In genomic region chr17:4573682-4574081, GRCh38 we compare ENCODE assay signal across 8 cellular contexts. TPM values are rescaled to one million over a fixed set of nuclear protein-coding genes. Genes with fewer than 3 reads are reported as not detected.
DNase-seq lines count a peak whose midpoint lies in the region; ATAC-seq lines count a peak whose summit lies in the region.

No MANE protein-coding gene starts in this region.

- H3K23ac ChIP-seq in mesenchymal stem cell (ENCODE audit: low read length in 2 of 2) = no peak overlapping the region

- no peaks in the 10 kb centered on the region for H3K27me3 Mint-ChIP-seq in activated T-helper 17 cell treated with anti-CD3 and anti-CD28 coated beads, Interleukin-2, amount 50 U/mL, for 72 hours

- H2AFZ ChIP-seq in mesenchymal stem cell (ENCODE audit: low read depth, low read length) = no peak overlapping the region

- no peak overlapping the region for H4K91ac ChIP-seq in mesenchymal stem cell (ENCODE audit: low read length)

- no peak overlapping the region for H3K18ac ChIP-seq in mesenchymal stem cell (ENCODE audit: low read depth in 1 of 2, low read length in 2 of 2)

- no peak overlapping the region for H3K4me3 ChIP-seq in mesenchymal stem cell (ENCODE audit: insufficient read depth in 1 of 2, low read depth in 1 of 2, low read length in 2 of 2)

- no peak overlapping the region for H2AK5ac ChIP-seq in mesenchymal stem cell (ENCODE audit: low read length, severe bottlenecking)

- ATAC-seq in activated T-helper 17 cell treated with anti-CD3 and anti-CD28 coated beads, Interleukin-2, amount 50 U/mL, for 72 hours (replicated peaks) = peak; percentile 100
- ATAC-seq in HG03025 (IDR thresholded peaks at IDR 0.05; ENCODE audit: low FRiP score, unreplicated experiment) = no peak
- no peak for ATAC-seq in GM19452 (IDR thresholded peaks at IDR 0.05; ENCODE audit: unreplicated experiment)

- H3K4me3 Mint-ChIP-seq in activated T-helper 17 cell treated with anti-CD3 and anti-CD28 coated beads, Interleukin-2, amount 50 U/mL, for 72 hours = peak overlapping the region; percentile 41

- no peak overlapping the region for H3K27ac ChIP-seq in mesenchymal stem cell (ENCODE audit: low read length, poor library complexity, severe bottlenecking)

- H3K9me3 Mint-ChIP-seq in activated T-helper 17 cell treated with anti-CD3 and anti-CD28 coated beads, Interleukin-2, amount 50 U/mL, for 72 hours = no peaks in the 10 kb centered on the region

- H3K14ac ChIP-seq in mesenchymal stem cell (ENCODE audit: low read length in 2 of 2) = peak overlapping the region in 1 of 2 experiments; percentile 89

- peak overlapping the region; percentile 63 for H3K27ac Mint-ChIP-seq in activated T-helper 17 cell treated with anti-CD3 and anti-CD28 coated beads, Interleukin-2, amount 50 U/mL, for 72 hours

- no peak overlapping the region for H2BK12ac ChIP-seq in mesenchymal stem cell (ENCODE audit: low read length in 2 of 2)

- peaks cover 10% of the 10 kb centered on the region for H3K4me1 ChIP-seq in mesenchymal stem cell (ENCODE audit: control insufficient read depth, insufficient read depth, low read depth, low read length)

- H3K9ac ChIP-seq in mesenchymal stem cell (ENCODE audit: low read length) = no peak overlapping the region

- 69% methylated on average over 6 of the region's 7 CpGs for WGBS in mesenchymal stem cell

- H3K27me3 ChIP-seq in mesenchymal stem cell (ENCODE audit: control insufficient read depth in 1 of 2, insufficient read depth in 1 of 2, low read length in 2 of 2) = peaks cover 42 to 47% of the 10 kb centered on the region in 2 experiments

- no peaks in the 10 kb centered on the region for H3K36me3 ChIP-seq in mesenchymal stem cell (ENCODE audit: control insufficient read depth in 1 of 2, insufficient read depth in 2 of 2, low read depth in 1 of 2, low read length in 2 of 2)

- peaks cover 11% of the 10 kb centered on the region for H3K4me1 Mint-ChIP-seq in activated T-helper 17 cell treated with anti-CD3 and anti-CD28 coated beads, Interleukin-2, amount 50 U/mL, for 72 hours

- H2BK5ac ChIP-seq in mesenchymal stem cell (ENCODE audit: low read depth, low read length, poor library complexity, severe bottlenecking) = no peak overlapping the region

- no peak overlapping the region for H4K8ac ChIP-seq in mesenchymal stem cell (ENCODE audit: low read length)

- H3K4me2 ChIP-seq in mesenchymal stem cell (ENCODE audit: low read length, poor library complexity, severe bottlenecking) = no peak overlapping the region

- H2BK15ac ChIP-seq in mesenchymal stem cell (ENCODE audit: low read depth, poor library complexity, severe bottlenecking) = no peak overlapping the region

- H3K4ac ChIP-seq in mesenchymal stem cell (ENCODE audit: low read depth in 1 of 2, low read length in 2 of 2) = no peak overlapping the region

- H3K36me3 Mint-ChIP-seq in activated T-helper 17 cell treated with anti-CD3 and anti-CD28 coated beads, Interleukin-2, amount 50 U/mL, for 72 hours (ENCODE audit: low read depth) = no peaks in the 10 kb centered on the region

- no peak overlapping the region for H2BK120ac ChIP-seq in mesenchymal stem cell (ENCODE audit: low read depth, low read length)

- no peaks in the 10 kb centered on the region for H3K9me3 ChIP-seq in mesenchymal stem cell (ENCODE audit: control insufficient read depth, low read length)

- DNase-seq in SW480 (ENCODE audit: low spot score) = peak; percentile 28
- DNase-seq in mesenchymal stem cell = peak; percentile 39
- DNase-seq in stimulated activated CD8-positive, alpha-beta memory T cell treated with anti-CD3 and anti-CD28 coated beads, Interleukin-4, amount 100 ng/mL, for 24 hours (ENCODE audit: low read depth) = peak; percentile 45
- DNase-seq in cerebellum (ENCODE audit: low spot score) = no peak
- no peak for DNase-seq in NCI-H2196 (lab: John Stamatoyannopoulos, UW; ENCODE audit: unreplicated experiment)

- H3K79me1 ChIP-seq in mesenchymal stem cell (replicated peaks; ENCODE audit: low read length, poor library complexity, severe bottlenecking) = no peaks in the 10 kb centered on the region

RNA-seq across cellular contexts. Expression of gene SMTNL2, which starts 10.6 kb away (rescaled TPM):
- total RNA-seq in activated T-helper 17 cell treated with anti-CD3 and anti-CD28 coated beads, Interleukin-2, amount 50 U/mL, for 72 hours = not detected
- polyA plus RNA-seq in mesenchymal stem cell (2013, experiment 1 of 2) = 0.12 TPM
- 0.18 TPM for polyA plus RNA-seq in mesenchymal stem cell (2013, experiment 2 of 2)
- 5.6 TPM for total RNA-seq in cerebellum

RNA-seq across cellular contexts. Expression of gene GGT6, which starts 13.3 kb away (rescaled TPM):
- total RNA-seq in activated T-helper 17 cell treated with anti-CD3 and anti-CD28 coated beads, Interleukin-2, amount 50 U/mL, for 72 hours = not detected
- not detected for polyA plus RNA-seq in mesenchymal stem cell (2013, experiment 1 of 2)
- not detected for polyA plus RNA-seq in mesenchymal stem cell (2013, experiment 2 of 2)
- total RNA-seq in cerebellum = not detected

RNA-seq across cellular contexts. Expression of gene MYBBP1A, which starts 18.5 kb away (rescaled TPM):
- 10 to 100 TPM; 47.5 to 95.4 TPM for total RNA-seq in activated T-helper 17 cell treated with anti-CD3 and anti-CD28 coated beads, Interleukin-2, amount 50 U/mL, for 72 hours
- polyA plus RNA-seq in mesenchymal stem cell (2013, experiment 1 of 2) = 20.8 TPM
- 19.7 TPM for polyA plus RNA-seq in mesenchymal stem cell (2013, experiment 2 of 2)
- 26.0 TPM for total RNA-seq in cerebellum

Comparison
In these comparisons a context has a peak if more than half of its experiments do, and no peak if none do; other contexts are left out.
1. DNase-seq: peak in SW480 (single experiment), mesenchymal stem cell (single experiment) and stimulated activated CD8-positive, alpha-beta memory T cell treated with anti-CD3 and anti-CD28 coated beads, Interleukin-4, amount 100 ng/mL, for 24 hours (single experiment); none in cerebellum (single experiment) and NCI-H2196 (single experiment).